ENCODE assay signal across 1 cellular context in the genomic region with DNA sequence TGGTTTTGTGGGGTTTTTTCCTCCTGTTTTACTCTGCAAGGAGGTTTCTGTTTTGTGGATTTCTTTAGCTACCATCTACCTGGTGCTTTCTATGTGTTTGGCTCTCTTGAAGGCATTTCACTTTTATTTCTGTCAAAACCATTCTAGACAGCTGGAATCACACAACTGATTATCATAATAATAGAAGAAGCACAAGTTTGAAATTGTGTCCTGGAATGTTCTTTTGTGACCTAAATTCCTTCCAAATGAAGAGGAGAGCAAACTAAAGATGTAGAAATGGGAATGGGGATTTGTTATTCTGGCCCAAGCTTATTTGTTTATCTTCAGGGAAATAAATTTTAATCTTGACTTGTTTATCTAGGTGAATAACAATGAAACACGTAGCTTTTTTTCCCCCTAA.
TF ChIP-seq lines count a peak whose summit lies in the region.

No MANE protein-coding gene starts in this region.

TF ChIP-seq in GM23338, 12 proteins besides CTCF, POLR2A, EP300 and RAD21 (continued from another document):
- TF ChIP-seq, protein P1, sequence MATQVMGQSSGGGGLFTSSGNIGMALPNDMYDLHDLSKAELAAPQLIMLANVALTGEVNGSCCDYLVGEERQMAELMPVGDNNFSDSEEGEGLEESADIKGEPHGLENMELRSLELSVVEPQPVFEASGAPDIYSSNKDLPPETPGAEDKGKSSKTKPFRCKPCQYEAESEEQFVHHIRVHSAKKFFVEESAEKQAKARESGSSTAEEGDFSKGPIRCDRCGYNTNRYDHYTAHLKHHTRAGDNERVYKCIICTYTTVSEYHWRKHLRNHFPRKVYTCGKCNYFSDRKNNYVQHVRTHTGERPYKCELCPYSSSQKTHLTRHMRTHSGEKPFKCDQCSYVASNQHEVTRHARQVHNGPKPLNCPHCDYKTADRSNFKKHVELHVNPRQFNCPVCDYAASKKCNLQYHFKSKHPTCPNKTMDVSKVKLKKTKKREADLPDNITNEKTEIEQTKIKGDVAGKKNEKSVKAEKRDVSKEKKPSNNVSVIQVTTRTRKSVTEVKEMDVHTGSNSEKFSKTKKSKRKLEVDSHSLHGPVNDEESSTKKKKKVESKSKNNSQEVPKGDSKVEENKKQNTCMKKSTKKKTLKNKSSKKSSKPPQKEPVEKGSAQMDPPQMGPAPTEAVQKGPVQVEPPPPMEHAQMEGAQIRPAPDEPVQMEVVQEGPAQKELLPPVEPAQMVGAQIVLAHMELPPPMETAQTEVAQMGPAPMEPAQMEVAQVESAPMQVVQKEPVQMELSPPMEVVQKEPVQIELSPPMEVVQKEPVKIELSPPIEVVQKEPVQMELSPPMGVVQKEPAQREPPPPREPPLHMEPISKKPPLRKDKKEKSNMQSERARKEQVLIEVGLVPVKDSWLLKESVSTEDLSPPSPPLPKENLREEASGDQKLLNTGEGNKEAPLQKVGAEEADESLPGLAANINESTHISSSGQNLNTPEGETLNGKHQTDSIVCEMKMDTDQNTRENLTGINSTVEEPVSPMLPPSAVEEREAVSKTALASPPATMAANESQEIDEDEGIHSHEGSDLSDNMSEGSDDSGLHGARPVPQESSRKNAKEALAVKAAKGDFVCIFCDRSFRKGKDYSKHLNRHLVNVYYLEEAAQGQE (IDR thresholded peaks at IDR 0.05; ENCODE audit: unreplicated experiment), result no peak
- TF ChIP-seq CREB1 (CRISPR knock-in tag; IDR thresholded peaks at IDR 0.05; ENCODE audit: low read depth), result no peak
- TF ChIP-seq ZNF331 (CRISPR knock-in tag; IDR thresholded peaks at IDR 0.05; ENCODE audit: low read depth), result no peak
- TF ChIP-seq NANOG (IDR thresholded peaks at IDR 0.05; ENCODE audit: borderline replicate concordance), result no peak
- no peak for TF ChIP-seq EZH2phosphoT487 (IDR thresholded peaks at IDR 0.05; ENCODE audit: unreplicated experiment)
- TF ChIP-seq STAT1 (IDR thresholded peaks at IDR 0.05; ENCODE audit: unreplicated experiment), result no peak
- no peak for TF ChIP-seq ZNF462 (CRISPR knock-in tag; IDR thresholded peaks at IDR 0.05)
- no peak for TF ChIP-seq ZNF114 (CRISPR knock-in tag; IDR thresholded peaks at IDR 0.05)
